8 cellular contexts compared by ENCODE assay signal in the genomic region with DNA sequence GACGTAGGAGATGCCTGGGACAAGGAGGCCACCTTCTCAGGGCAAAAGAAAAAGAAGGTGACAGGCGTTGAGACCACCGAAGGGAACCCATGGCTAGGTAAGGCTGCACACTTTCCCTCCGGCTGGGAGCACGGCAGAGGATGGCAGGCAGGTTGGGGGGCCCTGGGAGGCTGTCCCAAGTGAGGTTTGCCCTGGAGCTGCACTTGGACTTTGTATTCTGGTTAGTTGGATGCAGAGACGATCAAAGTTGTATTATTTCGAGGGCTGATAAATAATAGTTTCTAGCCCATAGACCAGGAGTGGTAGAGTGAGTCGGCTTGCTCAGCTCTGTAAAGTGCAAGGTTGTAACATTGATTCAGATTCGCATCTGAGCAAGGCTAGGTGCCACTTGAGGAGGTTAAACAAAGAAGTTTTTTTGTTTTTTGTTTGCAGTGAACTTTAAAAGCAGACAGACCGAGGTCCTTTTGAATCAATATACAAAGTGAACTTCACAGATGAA. TPM values are rescaled to one million over a fixed set of nuclear protein-coding genes. Genes with fewer than 3 reads are reported as not detected.
DNase-seq lines count a peak whose midpoint lies in the region; ATAC-seq and TF ChIP-seq lines count a peak whose summit lies in the region.

No MANE protein-coding gene starts in this region.

- peaks cover 13% of the 10 kb centered on the region for H3K4me1 Mint-ChIP-seq in GM23338

- H3K36me3 ChIP-seq in GM23338 (ENCODE audit: insufficient read depth): no peaks in the 10 kb centered on the region

- H2AFZ ChIP-seq in GM23338: peak overlapping the region; percentile 94

- H3K79me2 ChIP-seq in GM23338 (replicated peaks; ENCODE audit: insufficient read depth): no peaks in the 10 kb centered on the region

- peak; percentile 24 for ATAC-seq in GM23338
- no peak for ATAC-seq in foreskin keratinocyte
- ATAC-seq in HG02678 (IDR thresholded peaks at IDR 0.05; ENCODE audit: unreplicated experiment): no peak

- H4K20me1 ChIP-seq in GM23338 (replicated peaks; ENCODE audit: insufficient read depth): no peaks in the 10 kb centered on the region

- no peaks in the 10 kb centered on the region for H3K36me3 Mint-ChIP-seq in GM23338 (ENCODE audit: low read depth)

- H3K4me1 ChIP-seq in GM23338 (ENCODE audit: insufficient read depth) (peaks cover 3% of the 10 kb centered on the region; the same call in 1 of the 2 replicates), foreskin keratinocyte (peaks cover 34% of the 10 kb centered on the region)

- H3K4me3 ChIP-seq in GM23338 (peak overlapping the region; percentile 91), retinal pigment epithelial cell (ENCODE audit: low read length) (peak overlapping the region; percentile 90)

- H3K9me2 ChIP-seq in GM23338 (ENCODE audit: insufficient read depth): no peaks in the 10 kb centered on the region

- H3K27ac Mint-ChIP-seq in GM23338: no peak overlapping the region

- peak overlapping the region; percentile 85 for H3K4me3 Mint-ChIP-seq in GM23338

- H3K9me3 Mint-ChIP-seq in GM23338: no peaks in the 10 kb centered on the region

- peaks cover 11% of the 10 kb centered on the region for H3K27me3 Mint-ChIP-seq in GM23338 (ENCODE audit: insufficient read depth, low read depth, poor library complexity)

- H3K27ac ChIP-seq in GM23338 (ENCODE audit: low read depth) (no peak overlapping the region), foreskin keratinocyte (peak overlapping the region; percentile 91)

- H3K27me3 ChIP-seq in GM23338 (ENCODE audit: insufficient read depth): peaks cover 14% of the 10 kb centered on the region
- no peaks in the 10 kb centered on the region for H3K27me3 ChIP-seq in foreskin keratinocyte

- peak; percentile 30 for DNase-seq in GM23338 (ENCODE audit: low spot score)
- DNase-seq in SW480 (ENCODE audit: low spot score): peak; percentile 2
- DNase-seq in foreskin keratinocyte: no peak
- no peak for DNase-seq in retinal pigment epithelial cell (ENCODE audit: low read depth)
- DNase-seq in D341Med (ENCODE audit: low spot score): no peak
- no peak for DNase-seq in activated CD4-positive, CD25-positive, alpha-beta regulatory T cell (lab: John Stamatoyannopoulos, UW)
- DNase-seq in activated CD4-positive, alpha-beta T cell treated with anti-CD3 and anti-CD28 coated beads, Interleukin-2, amount 50 U/mL, for 1 hour: no peak

- H3K4me2 ChIP-seq in GM23338: peak overlapping the region; percentile 93

- no peak for TF ChIP-seq CTCF in GM23338 (conservative IDR thresholded peaks at IDR 0.05; ENCODE audit: low read depth in 2 of 2)
- no peak for TF ChIP-seq CTCF in foreskin keratinocyte (conservative IDR thresholded peaks at IDR 0.05)
- no peak for TF ChIP-seq CTCF in retinal pigment epithelial cell (conservative IDR thresholded peaks at IDR 0.05; ENCODE audit: low read depth, low read length)

- no peaks in the 10 kb centered on the region for H3F3A ChIP-seq in GM23338 (replicated peaks; ENCODE audit: low read depth)

TF ChIP-seq in GM23338, 12 proteins besides CTCF, POLR2A, EP300 and RAD21:
- no peak for TF ChIP-seq JUNB (IDR thresholded peaks at IDR 0.05; ENCODE audit: unreplicated experiment)
- TF ChIP-seq, protein P1, sequence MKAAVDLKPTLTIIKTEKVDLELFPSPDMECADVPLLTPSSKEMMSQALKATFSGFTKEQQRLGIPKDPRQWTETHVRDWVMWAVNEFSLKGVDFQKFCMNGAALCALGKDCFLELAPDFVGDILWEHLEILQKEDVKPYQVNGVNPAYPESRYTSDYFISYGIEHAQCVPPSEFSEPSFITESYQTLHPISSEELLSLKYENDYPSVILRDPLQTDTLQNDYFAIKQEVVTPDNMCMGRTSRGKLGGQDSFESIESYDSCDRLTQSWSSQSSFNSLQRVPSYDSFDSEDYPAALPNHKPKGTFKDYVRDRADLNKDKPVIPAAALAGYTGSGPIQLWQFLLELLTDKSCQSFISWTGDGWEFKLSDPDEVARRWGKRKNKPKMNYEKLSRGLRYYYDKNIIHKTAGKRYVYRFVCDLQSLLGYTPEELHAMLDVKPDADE (IDR thresholded peaks at IDR 0.05): no peak

RNA-seq across cellular contexts. Expression of a gene that starts 0.6 kb away (rescaled TPM):
- 11.8 and 12.6 TPM in 2 replicates for total RNA-seq in GM23338 (2014; rRNA removed; shearing (Covaris generic))
- 1.0 and 1.7 TPM in 2 replicates for polyA plus RNA-seq in GM23338 (2016; fragmentation: Nextera tagmentation; extraction: Ambion mirVana)
- total RNA-seq in foreskin keratinocyte: 11.8 and 13.3 TPM in 2 replicates
- polyA plus RNA-seq in foreskin keratinocyte: 1.4 and 2.1 TPM in 2 replicates

RNA-seq across cellular contexts. Expression of a gene that starts 39.7 kb away (rescaled TPM):
- total RNA-seq in GM23338 (2014; rRNA removed; shearing (Covaris generic)): 10.1 and 12.4 TPM in 2 replicates
- polyA plus RNA-seq in GM23338 (2016; fragmentation: Nextera tagmentation; extraction: Ambion mirVana): 15.5 and 16.4 TPM in 2 replicates
- total RNA-seq in foreskin keratinocyte: 30.1 and 36.2 TPM in 2 replicates
- polyA plus RNA-seq in foreskin keratinocyte: 42.1 and 44.4 TPM in 2 replicates

Comparison
In these comparisons a context has a peak if more than half of its experiments do, and no peak if none do; other contexts are left out.
1. DNase-seq: peak in GM23338 (single experiment) and SW480 (single experiment); none in foreskin keratinocyte (0 of 2), retinal pigment epithelial cell (single experiment), D341Med (single experiment), activated CD4-positive, CD25-positive, alpha-beta regulatory T cell (0 of 4) and activated CD4-positive, alpha-beta T cell treated with anti-CD3 and anti-CD28 coated beads, Interleukin-2, amount 50 U/mL, for 1 hour (single experiment).